In genomic region chr4:97984545-97985131, GRCh38 we compare ENCODE assay signal across 10 cellular contexts.
DNase-seq lines count a peak whose midpoint lies in the region; TF ChIP-seq lines count a peak whose summit lies in the region.
"Had no signal": no experiment of that assay in that cellular context is flagged by ENCODE, and none has a peak within 500 bp of the region (broad histone marks: within the 10 kb centered on the region; RNA-seq: fewer than 3 reads in every experiment).

No MANE protein-coding gene starts in this region.

- DNase-seq in MM.1S (peak; percentile 8), choroid plexus epithelial cell (ENCODE audit: low read depth) (peak; percentile 8), neural progenitor cell (ENCODE audit: low spot score) (peak; percentile 28), NCI-H2196 (lab: John Stamatoyannopoulos, UW; ENCODE audit: unreplicated experiment) (no peak), DMS153 treated with DMSO at 0.1 percent for 48 hours (lab: John Stamatoyannopoulos, UW; ENCODE audit: unreplicated experiment) (no peak)
- DNase-seq in stimulated activated naive CD4-positive, alpha-beta T cell treated with Interleukin-2 at 50 U/mL for 16 hours (lab: John Stamatoyannopoulos, UW), result no peak
- DNase-seq: GDM1, left ventricle myocardium superior had no signal

- no peak overlapping the region for H3K27ac ChIP-seq in MM.1S (ENCODE audit: low read length)
- no peak overlapping the region for H3K27ac ChIP-seq in neural progenitor cell
- H3K27ac ChIP-seq: SJSA1 had no signal

- H3K36me3 ChIP-seq in MM.1S (replicated peaks; ENCODE audit: insufficient read depth, low read length) (no peaks in the 10 kb centered on the region), neural progenitor cell (no peaks in the 10 kb centered on the region)
- H3K36me3 ChIP-seq: SJSA1 had no signal

- TF ChIP-seq CTCF in GM12872 (IDR thresholded peaks at IDR 0.05; ENCODE audit: insufficient read depth, low read depth, low read length), result peak; percentile 41; the same call in 2 of the 3 replicates
- peak; percentile 20 for TF ChIP-seq CTCF in MM.1S (IDR thresholded peaks at IDR 0.05; ENCODE audit: low read length)
- peak; percentile 47 for TF ChIP-seq CTCF in choroid plexus epithelial cell (conservative IDR thresholded peaks at IDR 0.05; ENCODE audit: low read depth, low read length)
- TF ChIP-seq CTCF in neural progenitor cell (IDR thresholded peaks at IDR 0.05), result peak; percentile 63

- H2AFZ ChIP-seq in MM.1S (ENCODE audit: low read length) (no peak overlapping the region), neural progenitor cell (replicated peaks) (no peak overlapping the region)

- H3K9me3 ChIP-seq in MM.1S (replicated peaks; ENCODE audit: insufficient read depth, low read length), result no peaks in the 10 kb centered on the region
- H3K9me3 ChIP-seq in neural progenitor cell (ENCODE audit: low read depth), result no peaks in the 10 kb centered on the region
- H3K9me3 ChIP-seq: SJSA1 had no signal

- H3K4me1 Mint-ChIP-seq in neural progenitor cell, result no peaks in the 10 kb centered on the region

- no peak overlapping the region for H3K27ac Mint-ChIP-seq in neural progenitor cell

- H4K20me1 ChIP-seq in MM.1S (ENCODE audit: insufficient read depth, low read length) (no peaks in the 10 kb centered on the region), neural progenitor cell (ENCODE audit: low read depth) (no peaks in the 10 kb centered on the region)

- no peaks in the 10 kb centered on the region for H3K27me3 ChIP-seq in MM.1S (replicated peaks; ENCODE audit: insufficient read depth, low read length)
- H3K27me3 ChIP-seq in neural progenitor cell, result no peaks in the 10 kb centered on the region
- H3K27me3 ChIP-seq: SJSA1 had no signal

- H3K9me2 ChIP-seq in MM.1S (replicated peaks; ENCODE audit: insufficient read depth, low read length), result no peaks in the 10 kb centered on the region

- H3K9me3 Mint-ChIP-seq in neural progenitor cell, result no peaks in the 10 kb centered on the region

- no peak overlapping the region for H3K4me3 Mint-ChIP-seq in neural progenitor cell

- H3F3A ChIP-seq in MM.1S (ENCODE audit: insufficient read depth, low read length) (no peaks in the 10 kb centered on the region), neural progenitor cell (ENCODE audit: low read depth) (peaks cover 5% of the 10 kb centered on the region)

- H3K4me2 ChIP-seq in MM.1S (ENCODE audit: low read depth, low read length), result no peak overlapping the region
- H3K4me2 ChIP-seq in neural progenitor cell, result no peak overlapping the region

- no peaks in the 10 kb centered on the region for H3K36me3 Mint-ChIP-seq in neural progenitor cell

- H3K27me3 Mint-ChIP-seq in neural progenitor cell (ENCODE audit: insufficient read depth, low read depth), result no peaks in the 10 kb centered on the region

- no peaks in the 10 kb centered on the region for H3K79me2 ChIP-seq in MM.1S (ENCODE audit: low read length)
- no peaks in the 10 kb centered on the region for H3K79me2 ChIP-seq in neural progenitor cell (ENCODE audit: low read depth)

- H3K4me3 ChIP-seq in MM.1S (ENCODE audit: low read length) (no peak overlapping the region), choroid plexus epithelial cell (ENCODE audit: low read depth, low read length) (no peak overlapping the region), neural progenitor cell (no peak overlapping the region)
- H3K4me3 ChIP-seq: SJSA1 had no signal

- H3K9ac ChIP-seq in MM.1S (ENCODE audit: low read length) (no peak overlapping the region), neural progenitor cell (no peak overlapping the region)

- H3K4me1 ChIP-seq in MM.1S (ENCODE audit: low read length), result no peaks in the 10 kb centered on the region
- H3K4me1 ChIP-seq in neural progenitor cell, result peaks cover under 1% of the 10 kb centered on the region
- H3K4me1 ChIP-seq: SJSA1 had no signal

Comparison
In these comparisons a context has a peak if more than half of its experiments do, and no peak if none do; other contexts are left out.
1. DNase-seq: peak in MM.1S (single experiment), choroid plexus epithelial cell (single experiment) and neural progenitor cell (single experiment); none in stimulated activated naive CD4-positive, alpha-beta T cell treated with Interleukin-2 at 50 U/mL for 16 hours (single experiment), NCI-H2196 (single experiment) and DMS153 treated with DMSO at 0.1 percent for 48 hours (single experiment).
2. Peak in every context shown above with its lines, with median percentiles within 50 percentile points of each other: CTCF ChIP-seq.